Comparison of ENCODE assay signal across 24 cellular contexts in the genomic region with DNA sequence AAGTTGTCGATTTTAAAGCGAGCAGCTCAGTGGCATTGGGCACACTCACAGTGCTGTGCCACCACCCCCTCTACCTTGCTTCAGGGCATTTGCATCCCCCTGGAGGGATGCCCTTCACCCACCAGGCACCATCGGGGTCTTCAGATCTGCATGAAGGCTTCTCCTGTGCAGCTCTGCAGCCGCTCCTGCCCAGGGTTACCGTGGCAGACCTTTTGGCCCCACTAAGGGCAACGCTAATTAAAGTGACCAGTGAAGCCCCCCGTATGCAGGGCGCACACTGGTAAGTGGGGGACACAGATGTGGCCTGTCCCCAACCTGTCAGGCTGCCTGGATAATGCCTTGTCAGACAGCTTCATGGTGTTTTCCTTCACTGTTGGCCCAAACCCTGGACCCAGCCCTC.
DNase-seq lines count a peak whose midpoint lies in the region; ATAC-seq, FAIRE-seq and TF ChIP-seq lines count a peak whose summit lies in the region.
"Had no signal": no experiment of that assay in that cellular context is flagged by ENCODE, and none has a peak within 500 bp of the region (broad histone marks: within the 10 kb centered on the region; RNA-seq: fewer than 3 reads in every experiment).

No MANE protein-coding gene starts in this region.

- H3K27me3 ChIP-seq in left ventricle myocardium inferior (ENCODE audit: low read depth) (peaks cover 49% of the 10 kb centered on the region), osteoblast (ENCODE audit: insufficient read depth, low read length) (no peaks in the 10 kb centered on the region), spleen (replicated peaks in 1 of 7) (peaks cover 0 to 13% (median 0%) of the 10 kb centered on the region in 7 donors)
- H3K27me3 ChIP-seq: BE2C had no signal

- intact Hi-C loops in left ventricle myocardium inferior (cut with micrococcal nuclease) (no loop called here), Right ventricle myocardium superior (cut with DNase I) (no loop called here), kidney (cut with DNase I) (no loop called here), spleen (cut with DNase I; ENCODE audit: low total_unique reads) (no loop called here)

- H3K4me2 ChIP-seq in osteoblast (ENCODE audit: insufficient read depth, low read length) = no peak overlapping the region

- no peaks in the 10 kb centered on the region for H3K79me2 ChIP-seq in osteoblast (ENCODE audit: insufficient read depth, low read length)

- no peaks in the 10 kb centered on the region for H4K20me1 ChIP-seq in osteoblast (ENCODE audit: insufficient read depth, low read length)

- H3K36me3 ChIP-seq in left ventricle myocardium inferior = no peaks in the 10 kb centered on the region
- H3K36me3 ChIP-seq in kidney (ENCODE audit: control insufficient read depth in 1 of 2, insufficient read depth in 2 of 2, low read length in 2 of 2) = no peaks in the 10 kb centered on the region
- no peaks in the 10 kb centered on the region for H3K36me3 ChIP-seq in osteoblast (ENCODE audit: insufficient read depth, low read length)
- no peaks in the 10 kb centered on the region for H3K36me3 ChIP-seq in spleen
- H3K36me3 ChIP-seq: BE2C had no signal

- H3K4me1 ChIP-seq in left ventricle myocardium inferior (no peaks in the 10 kb centered on the region), kidney (ENCODE audit: control insufficient read depth in 1 of 2, insufficient read depth in 1 of 2, low read depth in 1 of 2, low read length in 2 of 2) (no peaks in the 10 kb centered on the region), osteoblast (ENCODE audit: insufficient read depth, low read length) (no peaks in the 10 kb centered on the region), spleen (no peaks in the 10 kb centered on the region)
- H3K4me1 ChIP-seq: BE2C had no signal

- DNase-seq in left ventricle myocardium inferior (peak; percentile 2), Right ventricle myocardium superior (no peak), kidney (peak; percentile 28), osteoblast (ENCODE audit: insufficient read length, low spot score, missing footprints) (peak; percentile 50), spleen (peak; percentile 59), NCI-H446 (lab: John Stamatoyannopoulos, UW) (no peak)
- DNase-seq: ACHN; BE2C; C1 segment of cervical spinal cord; CD4-positive, CD25-positive, alpha-beta regulatory T cell; CD8-positive, alpha-beta memory T cell; COR-L47; DMS 273 treated with DMSO at 0.1 percent for 48 hours; DMS53; DND-41; EL; H9 had no signal

- no peak overlapping the region for H3K9ac ChIP-seq in kidney (ENCODE audit: low read length in 2 of 2)

- no peak overlapping the region for H2AFZ ChIP-seq in osteoblast (ENCODE audit: low read length)

- WGBS in spleen, 5 donors = 71 to 87% (median 83%) methylated on average over 4 to 8 of the region's 8 CpGs

- no peak for TF ChIP-seq CTCF in left ventricle myocardium inferior (IDR thresholded peaks at IDR 0.05; ENCODE audit: borderline replicate concordance)
- TF ChIP-seq CTCF in kidney (IDR thresholded peaks at IDR 0.05; ENCODE audit: borderline replicate concordance, extremely low read depth, insufficient read depth) = no peak
- TF ChIP-seq CTCF in osteoblast (IDR thresholded peaks at IDR 0.05; ENCODE audit: extremely low read depth, low read depth, low read length) = no peak
- no peak for TF ChIP-seq CTCF in spleen (IDR thresholded peaks at IDR 0.05 in 8 of 11, conservative IDR thresholded peaks at IDR 0.05 in 3 of 11)

- H3K27ac ChIP-seq in left ventricle myocardium inferior (replicated peaks) = no peak overlapping the region
- no peak overlapping the region for H3K27ac ChIP-seq in kidney (ENCODE audit: low read depth in 2 of 2, low read length in 2 of 2)
- no peak overlapping the region for H3K27ac ChIP-seq in osteoblast (ENCODE audit: low read depth, low read length)
- H3K27ac ChIP-seq in spleen = no peak overlapping the region
- H3K27ac ChIP-seq: HL-60 had no signal

- no peak for FAIRE-seq in kidney (lab: Jason Lieb, UNC)
- FAIRE-seq: A204.1, GM12878, GM19239, H1 had no signal

- ATAC-seq in Right ventricle myocardium superior (ENCODE audit: poor library complexity) (no peak), HG03095 (IDR thresholded peaks at IDR 0.05; ENCODE audit: unreplicated experiment) (no peak), HG02870 (IDR thresholded peaks at IDR 0.05; ENCODE audit: unreplicated experiment) (no peak)
- ATAC-seq: GM12878 had no signal

- no peak for TF ChIP-seq POLR2A in spleen (IDR thresholded peaks at IDR 0.05)

- H3K4me3 ChIP-seq in left ventricle myocardium inferior = no peak overlapping the region
- no peak overlapping the region for H3K4me3 ChIP-seq in kidney (ENCODE audit: low read length in 2 of 2)
- H3K4me3 ChIP-seq in osteoblast (ENCODE audit: insufficient read depth, low read length) = no peak overlapping the region
- H3K4me3 ChIP-seq in spleen = no peak overlapping the region
- H3K4me3 ChIP-seq: GM12878 had no signal

- H3K9me3 ChIP-seq in left ventricle myocardium inferior (replicated peaks) (no peaks in the 10 kb centered on the region), kidney (ENCODE audit: control insufficient read depth in 1 of 2, low read length in 2 of 2) (no peaks in the 10 kb centered on the region), osteoblast (ENCODE audit: low read depth, low read length) (no peaks in the 10 kb centered on the region), spleen (no peaks in the 10 kb centered on the region)
- H3K9me3 ChIP-seq: BE2C had no signal

Comparison
In these comparisons a context has a peak if more than half of its experiments do, and no peak if none do; other contexts are left out.
1. DNase-seq: peak in left ventricle myocardium inferior (single experiment), kidney (single experiment), osteoblast (single experiment) and spleen (single experiment); none in Right ventricle myocardium superior (single experiment) and NCI-H446 (0 of 2).